37 cellular contexts compared by ENCODE assay signal in the genomic region with DNA sequence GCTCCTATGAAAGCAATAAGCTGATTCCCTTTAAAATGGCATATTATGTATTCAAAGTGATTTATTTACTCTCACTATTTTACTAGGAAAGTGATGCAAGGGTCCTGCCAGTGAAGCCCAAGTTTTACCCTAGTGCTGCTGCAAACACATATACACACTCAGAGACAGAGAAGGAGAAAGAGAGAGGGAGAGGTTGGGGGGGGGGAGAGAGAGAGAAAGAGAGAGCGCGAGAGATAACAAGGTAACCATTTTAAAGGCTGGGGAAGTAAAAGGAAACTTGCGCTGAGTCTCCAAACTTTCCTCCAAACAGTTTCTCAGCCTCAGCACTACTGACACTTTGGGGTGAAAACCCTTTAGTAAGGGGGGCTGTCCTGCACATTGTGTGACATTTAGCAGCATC. TPM values are rescaled to one million over a fixed set of nuclear protein-coding genes. Genes with fewer than 3 reads are reported as not detected.
A peak's percentile ranks its signal among the peaks of the same experiment; 100 is the strongest.
DNase-seq lines count a peak whose midpoint lies in the region; ATAC-seq and TF ChIP-seq lines count a peak whose summit lies in the region.
"Had no signal": no experiment of that assay in that cellular context is flagged by ENCODE, and none has a peak within 500 bp of the region (broad histone marks: within the 10 kb centered on the region; RNA-seq: fewer than 3 reads in every experiment).

No MANE protein-coding gene starts in this region.

- H3K4me3 Mint-ChIP-seq in MCF 10A (ENCODE audit: unreplicated experiment) = no peak overlapping the region
- H3K4me3 Mint-ChIP-seq: activated CD8-positive, alpha-beta T cell treated with anti-CD3 and anti-CD28 coated beads, Interleukin-2, amount 10 ng/mL, durations not matched to agents 7 days and 5 days; nephron had no signal

- H3K27ac Mint-ChIP-seq in MCF 10A (ENCODE audit: low read depth, unreplicated experiment) = no peak overlapping the region
- H3K27ac Mint-ChIP-seq: activated CD8-positive, alpha-beta T cell treated with anti-CD3 and anti-CD28 coated beads, Interleukin-2, amount 10 ng/mL, durations not matched to agents 7 days and 5 days; activated T-helper 2 cell treated with anti-CD3 and anti-CD28 coated beads, Interferon-gamma antibody, Interleukin-2, Interleukin-4, amounts not matched to agents 10 μg/mL and 5 μg/mL and 100 μg/mL, durations not matched to agents 14 hours and 24 hours and 36 hours; nephron had no signal

- H3K9me3 Mint-ChIP-seq in MCF 10A (ENCODE audit: unreplicated experiment) = no peaks in the 10 kb centered on the region
- H3K9me3 Mint-ChIP-seq: nephron had no signal

- WGBS in urinary bladder = 84% methylated on average over 3 of the region's 3 CpGs

- H3K4me1 Mint-ChIP-seq in MCF 10A (ENCODE audit: insufficient read depth, unreplicated experiment) = peaks cover 24% of the 10 kb centered on the region

- no peaks in the 10 kb centered on the region for H3K27me3 Mint-ChIP-seq in MCF 10A (ENCODE audit: insufficient read depth, unreplicated experiment)

- H3K36me3 ChIP-seq in breast epithelium = no peaks in the 10 kb centered on the region
- no peaks in the 10 kb centered on the region for H3K36me3 ChIP-seq in urinary bladder (ENCODE audit: insufficient read depth)
- H3K36me3 ChIP-seq: colonic mucosa, HAP-1, heart right ventricle, lower lobe of right lung, Peyer's patch, SJCRH30, thyroid gland had no signal

- ATAC-seq in GM21515 (IDR thresholded peaks at IDR 0.05; ENCODE audit: unreplicated experiment) = no peak
- ATAC-seq: activated CD8-positive, alpha-beta T cell treated with anti-CD3 and anti-CD28 coated beads, Interleukin-2, amount 10 ng/mL, durations not matched to agents 7 days and 5 days; lower lobe of right lung; stimulated activated naive CD8-positive, alpha-beta T cell treated with anti-CD3 and anti-CD28 coated beads, Interleukin-15, Interleukin-2, amounts not matched to agents 100 U/mL and 50 U/mL, for 24 hours had no signal

- no peak for TF ChIP-seq POLR2A in breast epithelium (IDR thresholded peaks at IDR 0.05)

- no TSS peak for BruUV-seq in MCF 10A (replicated peaks; lab: Mats Ljungman, UMichigan)

- DNase-seq in breast epithelium (ENCODE audit: low spot score in 2 of 2) (no peak), MCF 10A (ENCODE audit: unreplicated experiment) (no peak), caudate nucleus (lab: John Stamatoyannopoulos, UW) (no peak), NCI-H2227 (lab: John Stamatoyannopoulos, UW; ENCODE audit: unreplicated experiment) (no peak), GF-D8 (lab: John Stamatoyannopoulos, UW) (no peak)
- DNase-seq: activated CD8-positive, alpha-beta T cell treated with anti-CD3 and anti-CD28 coated beads, Interleukin-2, amount 10 ng/mL, durations not matched to agents 7 days and 5 days; activated naive CD4-positive, alpha-beta T cell treated with anti-CD3 and anti-CD28 coated beads, Interleukin-2, amount 50 U/mL, for 16 hours; amniotic stem cell; colonic mucosa; COR-L47; DMS53; effector memory CD4-positive, alpha-beta T cell; heart right ventricle; Karpas-422; lower lobe of right lung; NCI-H1436 treated with DMSO at 0.1 percent for 48 hours; NCI-H2107; NCI-H446 treated with DMSO at 0.1 percent for 48 hours; NCI-H774; Peyer's patch; SJCRH30; small intestine; stimulated activated naive CD8-positive, alpha-beta T cell treated with anti-CD3 and anti-CD28 coated beads, Interleukin-15, Interleukin-2, amounts not matched to agents 100 U/mL and 50 U/mL, for 24 hours; SW 1271; T-helper 9 cell; thyroid gland had no signal

- TF ChIP-seq CTCF in breast epithelium (IDR thresholded peaks at IDR 0.05) (no peak), MCF 10A (IDR thresholded peaks at IDR 0.05; ENCODE audit: unreplicated experiment) (no peak)

- no peaks in the 10 kb centered on the region for H3K4me1 ChIP-seq in breast epithelium
- H3K4me1 ChIP-seq in urinary bladder (ENCODE audit: insufficient read depth) = no peaks in the 10 kb centered on the region

- H3K27ac ChIP-seq in breast epithelium = peak overlapping the region; percentile 82 to 87
- peak overlapping the region; percentile 46 for H3K27ac ChIP-seq in caudate nucleus (ENCODE audit: low read depth, low read length)
- H3K27ac ChIP-seq in layer of hippocampus (ENCODE audit: low read depth, low read length) = peak overlapping the region; percentile 35
- peak overlapping the region; percentile 40 for H3K27ac ChIP-seq in urinary bladder (ENCODE audit: low read depth)
- H3K27ac ChIP-seq: 22Rv1, C4-2B, colonic mucosa, lower lobe of right lung, Peyer's patch, SJCRH30, thyroid gland had no signal

- H3K36me3 Mint-ChIP-seq in MCF 10A (ENCODE audit: insufficient read depth, unreplicated experiment) = peaks cover 9% of the 10 kb centered on the region

- CTCF ChIA-PET in MCF 10A (lab: Yijun Ruan, JAX) = interaction anchor here (1.2 to 1.9 kb wide), 3 partner anchors 10 to 291 kb away, joined by 3 to 7 read pairs (median 7); no protein-coding TSS in a partner anchor

- no peaks in the 10 kb centered on the region for H3K9me3 ChIP-seq in breast epithelium
- H3K9me3 ChIP-seq: colonic mucosa, HAP-1, lower lobe of right lung, Peyer's patch, SJCRH30, thyroid gland had no signal

- H3K4me3 ChIP-seq in breast epithelium = no peak overlapping the region
- no peak overlapping the region for H3K4me3 ChIP-seq in urinary bladder (ENCODE audit: low read depth, low read length)
- H3K4me3 ChIP-seq: colonic mucosa, HAP-1, heart right ventricle, lower lobe of right lung, Peyer's patch, SJCRH30, thyroid gland had no signal

- intact Hi-C loops in breast epithelium (cut with DNase I; ENCODE audit: low total_unique reads) (no loop called here), MCF 10A (cut with micrococcal nuclease) (no loop called here)

- H3K27me3 ChIP-seq in breast epithelium (no peaks in the 10 kb centered on the region), layer of hippocampus (ENCODE audit: control insufficient read depth, insufficient read depth, low read length) (no peaks in the 10 kb centered on the region)
- H3K27me3 ChIP-seq: colonic mucosa, heart right ventricle, Peyer's patch, SJCRH30, thyroid gland had no signal

- POLR2A ChIA-PET in MCF 10A (lab: Yijun Ruan, JAX) = interaction anchor here (0.6 to 7.6 kb wide), 5 partner anchors 12 to 1641 kb away, joined by 3 to 63 read pairs (median 17); no protein-coding TSS in a partner anchor

RNA-seq across cellular contexts. Expression of a gene that starts 5.9 kb away (rescaled TPM):
- total RNA-seq in breast epithelium (10 to 100 TPM in 2 of 3 donors, 1 to 10 TPM in 1; 6.7 to 40.7 (median 21.0) TPM), MCF 10A (2022) (23.0 and 26.9 TPM in 2 replicates), urinary bladder (27.4 TPM)
- polyA plus RNA-seq in urinary bladder = 3.7 TPM

RNA-seq across cellular contexts. Expression of a gene that starts 39.2 kb away (rescaled TPM):
- 1 to 10 TPM in 2 of 3 donors, not detected in 1; 2.0 to 8.8 TPM for total RNA-seq in breast epithelium
- total RNA-seq in MCF 10A (2022) = 7.9 and 11.9 TPM in 2 replicates
- total RNA-seq in urinary bladder = 2.4 TPM
- 0.61 TPM for polyA plus RNA-seq in urinary bladder
- total RNA-seq: activated CD8-positive, alpha-beta T cell treated with anti-CD3 and anti-CD28 coated beads, Interleukin-2, amount 10 ng/mL, durations not matched to agents 7 days and 5 days; activated T-helper 2 cell treated with anti-CD3 and anti-CD28 coated beads, Interferon-gamma antibody, Interleukin-2, Interleukin-4, amounts not matched to agents 10 μg/mL and 5 μg/mL and 100 μg/mL, durations not matched to agents 14 hours and 24 hours and 36 hours; fibroblast of villous mesenchyme; kidney epithelial cell; omental fat pad; SJCRH30 had no signal
